Comparison of ENCODE assay signal across 8 cellular contexts in the genomic region with DNA sequence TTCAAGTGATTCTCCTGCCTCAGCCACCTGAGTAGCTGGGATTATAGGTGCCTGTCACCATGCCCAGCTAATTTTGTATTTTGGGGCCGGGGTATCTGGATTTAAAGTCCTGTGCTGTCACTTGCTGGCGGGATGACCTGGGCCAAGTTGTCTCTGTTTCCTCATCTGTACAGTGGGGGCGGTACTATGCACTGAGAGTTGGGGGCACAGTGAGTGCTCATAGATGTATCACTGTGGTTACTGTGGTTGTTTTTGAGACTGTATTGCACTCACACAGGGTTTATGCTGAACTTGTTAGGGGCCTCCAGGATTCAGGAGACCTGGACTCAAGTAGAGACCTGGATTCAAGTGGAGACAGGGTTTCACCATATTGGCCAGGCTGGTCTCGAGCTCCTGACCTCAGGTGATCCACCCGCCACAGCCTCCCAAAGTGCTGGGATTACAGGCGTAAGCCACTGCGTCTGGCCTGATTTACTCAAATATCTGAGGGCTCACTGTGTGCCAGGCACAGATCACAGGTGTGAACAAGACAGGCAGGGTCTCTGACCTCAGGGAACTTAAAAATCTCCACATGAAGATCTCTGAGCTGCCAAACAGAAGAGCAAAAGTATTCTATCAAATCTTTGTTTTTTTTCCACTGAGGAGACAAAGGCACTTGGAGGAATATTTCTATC.
DNase-seq lines count a peak whose midpoint lies in the region; ATAC-seq, FAIRE-seq and TF ChIP-seq lines count a peak whose summit lies in the region.
"Not testable (repeated sequence)": the region's sequence is repeated elsewhere in the genome, so short reads cannot be mapped to it uniquely, and the experiment has no call there.

No MANE protein-coding gene starts in this region.

- not testable (repeated sequence) for H3K4me3 Mint-ChIP-seq in activated T-cell treated with anti-CD3 and anti-CD28 coated beads, Interleukin-2, amount 50 U/mL, for 4 hours; effector memory CD8-positive, alpha-beta T cell; mesothelial cell of epicardium; stimulated activated naive CD8-positive, alpha-beta T cell treated with anti-CD3 and anti-CD28 coated beads, Interleukin-15, amount 100 ng/mL, for 72 hours

- not testable (repeated sequence) for DNase-seq in GM12891 (ENCODE audit: insufficient read length, low spot score); activated T-cell treated with anti-CD3 and anti-CD28 coated beads, Interleukin-2, amount 50 U/mL, for 4 hours; effector memory CD8-positive, alpha-beta T cell; mesothelial cell of epicardium (ENCODE audit: low spot score in 2 of 2, unreplicated experiment in 2 of 2)
- DNase-seq in MV-4-11 (lab: John Stamatoyannopoulos, UW), result peak; percentile 46
- DNase-seq in stimulated activated naive CD8-positive, alpha-beta T cell treated with anti-CD3 and anti-CD28 coated beads, Interleukin-15, amount 100 ng/mL, for 72 hours, result peak; percentile 29 to 39

- TF ChIP-seq CTCF in mesothelial cell of epicardium (IDR thresholded peaks at IDR 0.05; ENCODE audit: unreplicated experiment), result not testable (repeated sequence)

- peak; percentile 40 for FAIRE-seq in GM12891 (lab: Jason Lieb, UNC)

- peak; percentile 58 for ATAC-seq in GM21390 (IDR thresholded peaks at IDR 0.05; ENCODE audit: unreplicated experiment)
- peak; percentile 87 for ATAC-seq in HG02981 (IDR thresholded peaks at IDR 0.05; ENCODE audit: unreplicated experiment)
- peak; percentile 76 to 78 for ATAC-seq in activated T-cell treated with anti-CD3 and anti-CD28 coated beads, Interleukin-2, amount 50 U/mL, for 4 hours
- ATAC-seq in effector memory CD8-positive, alpha-beta T cell (replicated peaks), result peak; percentile 61
- ATAC-seq in stimulated activated naive CD8-positive, alpha-beta T cell treated with anti-CD3 and anti-CD28 coated beads, Interleukin-15, amount 100 ng/mL, for 72 hours, result peak; percentile 89

- not testable (repeated sequence) for H3K9me3 Mint-ChIP-seq in activated T-cell treated with anti-CD3 and anti-CD28 coated beads, Interleukin-2, amount 50 U/mL, for 4 hours; effector memory CD8-positive, alpha-beta T cell; mesothelial cell of epicardium; stimulated activated naive CD8-positive, alpha-beta T cell treated with anti-CD3 and anti-CD28 coated beads, Interleukin-15, amount 100 ng/mL, for 72 hours

- not testable (repeated sequence) for H3K36me3 Mint-ChIP-seq in activated T-cell treated with anti-CD3 and anti-CD28 coated beads, Interleukin-2, amount 50 U/mL, for 4 hours (ENCODE audit: insufficient read depth); effector memory CD8-positive, alpha-beta T cell (ENCODE audit: insufficient read depth); mesothelial cell of epicardium

- H3K4me1 Mint-ChIP-seq in activated T-cell treated with anti-CD3 and anti-CD28 coated beads, Interleukin-2, amount 50 U/mL, for 4 hours (ENCODE audit: low read depth); effector memory CD8-positive, alpha-beta T cell (ENCODE audit: low read depth in 2 of 2): not testable (repeated sequence)
- peaks cover 37% of the 10 kb centered on the region for H3K4me1 Mint-ChIP-seq in mesothelial cell of epicardium
- H3K4me1 Mint-ChIP-seq in stimulated activated naive CD8-positive, alpha-beta T cell treated with anti-CD3 and anti-CD28 coated beads, Interleukin-15, amount 100 ng/mL, for 72 hours, result peaks cover 60% of the 10 kb centered on the region

- H3K27ac Mint-ChIP-seq in effector memory CD8-positive, alpha-beta T cell, result not testable (repeated sequence)
- H3K27ac Mint-ChIP-seq in mesothelial cell of epicardium, result peak overlapping the region; percentile 87
- H3K27ac Mint-ChIP-seq in stimulated activated naive CD8-positive, alpha-beta T cell treated with anti-CD3 and anti-CD28 coated beads, Interleukin-15, amount 100 ng/mL, for 72 hours, result peak overlapping the region in 1 of 2 donors; percentile 14

- not testable (repeated sequence) for TF ChIP-seq POLR2A in GM12891 (IDR thresholded peaks at IDR 0.05; ENCODE audit: low read depth, low read length)

- not testable (repeated sequence) for H3K27me3 Mint-ChIP-seq in activated T-cell treated with anti-CD3 and anti-CD28 coated beads, Interleukin-2, amount 50 U/mL, for 4 hours (ENCODE audit: low read depth); effector memory CD8-positive, alpha-beta T cell; mesothelial cell of epicardium (ENCODE audit: low read depth); stimulated activated naive CD8-positive, alpha-beta T cell treated with anti-CD3 and anti-CD28 coated beads, Interleukin-15, amount 100 ng/mL, for 72 hours
